ENCODE assay signal across 14 cellular contexts in the genomic region with DNA sequence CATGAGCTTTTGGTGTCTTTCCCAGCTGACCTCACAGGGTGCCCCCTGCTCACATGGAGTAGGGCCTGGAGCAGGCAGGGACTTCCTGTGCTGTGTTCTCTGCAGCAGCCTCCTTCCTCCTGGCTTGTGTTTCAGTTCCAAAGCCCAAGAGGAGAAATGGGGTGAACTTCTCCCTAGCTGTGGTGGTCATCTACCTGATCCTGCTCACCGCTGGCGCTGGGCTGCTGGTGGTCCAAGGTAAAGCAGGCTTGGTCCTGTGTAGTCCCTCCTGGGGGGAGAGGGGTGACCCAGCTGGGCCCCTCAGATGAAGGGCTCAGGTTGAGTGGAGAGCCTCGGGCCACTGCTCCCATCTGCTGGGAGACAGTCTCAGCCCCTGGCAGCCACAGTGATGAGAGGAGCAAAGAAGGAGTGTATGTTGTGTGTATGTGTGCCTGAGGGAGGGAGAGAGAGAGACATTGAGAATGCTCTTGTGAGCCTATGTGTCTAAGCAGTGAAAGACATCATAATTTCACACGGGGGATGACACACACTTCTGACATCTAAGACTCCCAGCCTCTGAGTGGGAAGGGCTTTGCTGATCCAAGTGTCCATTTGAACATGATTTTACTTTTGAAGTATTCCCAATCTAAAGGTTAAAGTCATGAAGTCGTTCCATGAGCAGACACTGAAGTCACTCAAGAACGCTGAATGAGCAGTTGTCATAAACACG. TPM values are rescaled to one million over a fixed set of nuclear protein-coding genes. Genes with fewer than 3 reads are reported as not detected.
"Had no signal": no experiment of that assay in that cellular context is flagged by ENCODE, and none has a peak within 500 bp of the region (broad histone marks: within the 10 kb centered on the region; RNA-seq: fewer than 3 reads in every experiment).

No MANE protein-coding gene starts in this region.

- H3K4me1 ChIP-seq: left ventricle myocardium inferior, pancreas, SJCRH30, stomach had no signal

- H3K4me3 ChIP-seq: left ventricle myocardium inferior, pancreas, SJCRH30, skin epidermis, stomach had no signal

- H3K4me1 Mint-ChIP-seq: nephron progenitor cell had no signal

- H3K9me3 ChIP-seq: left ventricle myocardium inferior, pancreas, SJCRH30, stomach had no signal

- H3K9me3 Mint-ChIP-seq: activated T-helper 1 cell treated with anti-CD3 and anti-CD28 coated beads, Interleukin-12 subunit alpha, Interleukin-12 subunit beta, Interleukin-2, Interleukin-4 antibody, amounts not matched to agents 30 ng/mL and 10 ng/mL and 1 ng/mL, durations not matched to agents 14 hours and 24 hours and 36 hours; nephron progenitor cell had no signal

- ATAC-seq: activated CD8-positive, alpha-beta T cell treated with anti-CD3 and anti-CD28 coated beads, Interleukin-2, amount 10 ng/mL, durations not matched to agents 7 days and 5 days had no signal

- H3K4me3 Mint-ChIP-seq: activated CD8-positive, alpha-beta T cell treated with anti-CD3 and anti-CD28 coated beads, Interleukin-2, amount 10 ng/mL, durations not matched to agents 7 days and 5 days; activated T-helper 1 cell treated with anti-CD3 and anti-CD28 coated beads, Interleukin-12 subunit alpha, Interleukin-12 subunit beta, Interleukin-2, Interleukin-4 antibody, amounts not matched to agents 30 ng/mL and 10 ng/mL and 1 ng/mL, durations not matched to agents 14 hours and 24 hours and 36 hours; nephron progenitor cell had no signal

- DNase-seq: activated CD4-positive, CD25-positive, alpha-beta regulatory T cell treated with anti-CD3 and anti-CD28 coated beads, Interleukin-2, amount 50 U/mL, for 72 hours; activated CD8-positive, alpha-beta T cell treated with anti-CD3 and anti-CD28 coated beads, Interleukin-2, amount 10 ng/mL, durations not matched to agents 7 days and 5 days; activated naive CD4-positive, alpha-beta T cell treated with Interleukin-2 at 50 U/mL for 16 hours; effector CD4-positive, alpha-beta T cell; left ventricle myocardium inferior; nephron progenitor cell; pancreas; SJCRH30; stimulated activated CD4-positive, alpha-beta T cell treated with anti-CD3 and anti-CD28 coated beads, Interleukin-4, amount 100 ng/mL, for 4 hours; stomach had no signal

- H3K27ac Mint-ChIP-seq: activated CD8-positive, alpha-beta T cell treated with anti-CD3 and anti-CD28 coated beads, Interleukin-2, amount 10 ng/mL, durations not matched to agents 7 days and 5 days; activated T-helper 1 cell treated with anti-CD3 and anti-CD28 coated beads, Interleukin-12 subunit alpha, Interleukin-12 subunit beta, Interleukin-2, Interleukin-4 antibody, amounts not matched to agents 30 ng/mL and 10 ng/mL and 1 ng/mL, durations not matched to agents 14 hours and 24 hours and 36 hours; nephron progenitor cell had no signal

- H3K36me3 ChIP-seq: left ventricle myocardium inferior, pancreas, SJCRH30, stomach had no signal

- H3K27me3 ChIP-seq: pancreas had no signal

- H3K27ac ChIP-seq: left ventricle myocardium inferior, pancreas, SJCRH30, stomach had no signal

RNA-seq across cellular contexts. Expression of a gene that starts 27.2 kb away (rescaled TPM):
- total RNA-seq: activated CD8-positive, alpha-beta T cell treated with anti-CD3 and anti-CD28 coated beads, Interleukin-2, amount 10 ng/mL, durations not matched to agents 7 days and 5 days; activated T-helper 1 cell treated with anti-CD3 and anti-CD28 coated beads, Interleukin-12 subunit alpha, Interleukin-12 subunit beta, Interleukin-2, Interleukin-4 antibody, amounts not matched to agents 30 ng/mL and 10 ng/mL and 1 ng/mL, durations not matched to agents 14 hours and 24 hours and 36 hours; endothelial cell of umbilical vein; SJCRH30; T-helper 2 cell treated with Interferon-gamma antibody and Interleukin-4, amounts not matched to agents 100 ng/mL and 5 ng/mL, for 36 hours had no signal
- polyA plus RNA-seq: endothelial cell of umbilical vein had no signal
